2 cellular contexts compared by ENCODE assay signal in the genomic region with DNA sequence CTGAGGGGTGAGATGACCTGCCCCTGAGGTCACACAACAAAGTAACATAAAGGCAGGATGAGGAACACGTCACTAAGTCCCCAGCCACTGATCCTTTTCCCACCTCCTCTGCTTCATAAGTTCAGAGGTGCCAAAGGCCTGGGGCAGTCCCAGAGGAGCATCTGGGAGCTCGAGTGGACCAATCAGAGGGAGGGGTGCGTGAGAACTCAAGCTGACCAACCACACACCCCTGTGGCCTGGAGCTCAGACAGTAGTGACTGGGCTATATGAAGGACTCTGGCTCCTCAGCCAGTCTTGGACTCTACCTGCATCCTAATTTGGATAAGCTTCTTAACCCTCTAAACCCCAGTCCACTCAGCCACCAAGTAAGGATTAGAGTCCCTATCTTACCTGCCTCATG.
TF ChIP-seq lines count a peak whose summit lies in the region.

No MANE protein-coding gene starts in this region.

TF ChIP-seq in HCT116, 20 proteins besides CTCF, POLR2A, EP300 and RAD21:
- TF ChIP-seq ZNF274 (IDR thresholded peaks at IDR 0.05; ENCODE audit: low read depth, low read length) = peak; percentile 51
- no peak for TF ChIP-seq TCF7L2 (IDR thresholded peaks at IDR 0.05; ENCODE audit: borderline replicate concordance, extremely low read depth, insufficient read depth, insufficient read length)
- TF ChIP-seq CEBPB (IDR thresholded peaks at IDR 0.05; ENCODE audit: low read depth) = no peak
- TF ChIP-seq, protein P1, sequence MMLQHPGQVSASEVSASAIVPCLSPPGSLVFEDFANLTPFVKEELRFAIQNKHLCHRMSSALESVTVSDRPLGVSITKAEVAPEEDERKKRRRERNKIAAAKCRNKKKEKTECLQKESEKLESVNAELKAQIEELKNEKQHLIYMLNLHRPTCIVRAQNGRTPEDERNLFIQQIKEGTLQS (IDR thresholded peaks at IDR 0.05) = no peak
- TF ChIP-seq SIN3A (IDR thresholded peaks at IDR 0.05; ENCODE audit: low read depth) = no peak
- no peak for TF ChIP-seq EGR1 (IDR thresholded peaks at IDR 0.05; ENCODE audit: low read depth)
- no peak for TF ChIP-seq EZH2 (IDR thresholded peaks at IDR 0.05)
- TF ChIP-seq ZFX (IDR thresholded peaks at IDR 0.05) = no peak

TF ChIP-seq in H1, 55 proteins besides CTCF, POLR2A, EP300 and RAD21:
- TF ChIP-seq SP1 (IDR thresholded peaks at IDR 0.05; ENCODE audit: low read depth, low read length) = no peak
- TF ChIP-seq, protein P2, sequence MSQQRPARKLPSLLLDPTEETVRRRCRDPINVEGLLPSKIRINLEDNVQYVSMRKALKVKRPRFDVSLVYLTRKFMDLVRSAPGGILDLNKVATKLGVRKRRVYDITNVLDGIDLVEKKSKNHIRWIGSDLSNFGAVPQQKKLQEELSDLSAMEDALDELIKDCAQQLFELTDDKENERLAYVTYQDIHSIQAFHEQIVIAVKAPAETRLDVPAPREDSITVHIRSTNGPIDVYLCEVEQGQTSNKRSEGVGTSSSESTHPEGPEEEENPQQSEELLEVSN (IDR thresholded peaks at IDR 0.05) = no peak
- no peak for TF ChIP-seq CBX5 (IDR thresholded peaks at IDR 0.05; ENCODE audit: low read depth, low read length)
- TF ChIP-seq ZNF274 (IDR thresholded peaks at IDR 0.05; ENCODE audit: borderline replicate concordance, extremely low read depth, low read length) = peak; percentile 55; the same call in 1 of the 2 replicates
- TF ChIP-seq TAF1 (IDR thresholded peaks at IDR 0.05; ENCODE audit: low read depth, low read length) = no peak
- no peak for TF ChIP-seq CHD1 (IDR thresholded peaks at IDR 0.05; ENCODE audit: low read depth, low read length)
